Comparison of ENCODE assay signal across 18 cellular contexts in the genomic region with DNA sequence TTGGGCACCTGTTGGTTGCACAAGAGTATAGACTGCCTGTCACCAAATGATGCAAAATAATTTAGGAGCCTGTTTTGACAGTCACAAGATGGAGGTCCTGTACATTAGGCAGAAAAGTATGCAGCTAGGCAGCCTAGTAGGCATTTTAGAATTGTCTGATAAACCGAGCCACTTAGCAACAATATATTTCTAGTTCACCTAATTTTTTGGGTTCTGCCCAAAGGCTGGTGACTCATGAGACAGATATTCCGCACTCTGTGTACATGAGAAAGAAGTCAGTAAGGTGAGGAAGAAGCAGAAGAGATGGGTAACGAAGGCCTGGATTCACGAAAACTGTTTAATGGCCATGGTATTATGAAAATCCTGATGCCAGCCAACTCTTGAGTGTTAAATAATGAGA. TPM values are rescaled to one million over a fixed set of nuclear protein-coding genes. Genes with fewer than 3 reads are reported as not detected.
"Had no signal": no experiment of that assay in that cellular context is flagged by ENCODE, and none has a peak within 500 bp of the region (broad histone marks: within the 10 kb centered on the region; RNA-seq: fewer than 3 reads in every experiment).

No MANE protein-coding gene starts in this region.

- DNase-seq: activated CD4-positive, alpha-beta memory T cell treated with anti-CD3 and anti-CD28 coated beads, Interleukin-2, amount 10 ng/mL, durations not matched to agents 7 days and 5 days; activated CD8-positive, alpha-beta memory T cell treated with anti-CD3 and anti-CD28 coated beads, Interleukin-2, amount 50 U/mL, for 48 hours; activated naive CD8-positive, alpha-beta T cell treated with anti-CD3 and anti-CD28 coated beads, Interleukin-2, amount 10 ng/mL, durations not matched to agents 7 days and 5 days; aorta; central memory CD4-positive, alpha-beta T cell; cortex of kidney; erythroblast; glutamatergic neuron; immature natural killer cell; nucleus accumbens; right cardiac atrium; small intestine; uterus had no signal

- ATAC-seq: natural killer cell treated with Interleukin-12 subunit alpha and Interleukin-12 subunit beta and Interleukin-15 and Interleukin-18, amount 100 ng/mL, for 72 hours; right cardiac atrium had no signal

- H3K4me1 ChIP-seq: uterus had no signal

- H3K27ac ChIP-seq: uterus, VCaP had no signal

- H3K27me3 ChIP-seq: uterus had no signal

RNA-seq across cellular contexts. Expression of a gene that starts 23.6 kb away (rescaled TPM):
- total RNA-seq: activated CD4-positive, alpha-beta memory T cell treated with anti-CD3 and anti-CD28 coated beads, Interleukin-2, amount 10 ng/mL, durations not matched to agents 7 days and 5 days; activated naive CD8-positive, alpha-beta T cell treated with anti-CD3 and anti-CD28 coated beads, Interleukin-2, amount 10 ng/mL, durations not matched to agents 7 days and 5 days; aorta; fibroblast of villous mesenchyme; natural killer cell treated with Interleukin-12 subunit alpha and Interleukin-12 subunit beta and Interleukin-15 and Interleukin-18, amount 100 ng/mL, for 72 hours; progenitor cell of endocrine pancreas; right cardiac atrium; uterus had no signal
- polyA plus RNA-seq: immature natural killer cell, right cardiac atrium, thymus had no signal
